ENCODE assay signal across 8 cellular contexts in the genomic region with DNA sequence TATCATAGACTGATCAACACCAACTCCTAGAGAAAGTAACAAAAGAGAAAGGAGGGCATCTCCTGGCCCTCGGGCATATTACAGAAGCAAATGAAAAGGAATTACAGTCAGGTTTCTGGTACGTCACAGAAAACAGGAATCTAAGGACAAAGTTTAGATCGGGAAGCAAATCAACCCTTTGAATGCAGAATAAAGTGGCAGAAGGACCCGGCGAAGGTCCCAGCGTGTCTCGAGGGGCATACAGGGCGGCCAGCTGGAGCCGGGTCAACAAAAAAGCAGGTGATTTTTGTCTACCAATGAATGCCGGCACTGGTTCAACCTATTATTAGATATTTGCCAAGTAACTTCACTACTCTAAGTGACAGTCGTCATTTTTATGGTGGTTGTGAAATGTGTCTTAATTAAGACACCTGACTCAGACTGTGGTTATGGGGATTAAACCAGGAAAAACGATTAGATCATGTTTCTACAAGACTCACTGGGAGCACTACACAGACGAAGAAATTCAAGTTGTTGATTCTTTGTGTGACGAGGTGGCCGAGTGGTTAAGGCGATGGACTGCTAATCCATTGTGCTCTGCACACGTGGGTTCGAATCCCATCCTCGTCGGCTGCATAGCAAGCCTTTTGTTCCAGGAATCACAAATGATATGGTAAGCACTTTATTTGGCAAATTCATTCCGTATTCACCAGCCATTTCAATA. TPM values are rescaled to one million over a fixed set of nuclear protein-coding genes. Genes with fewer than 3 reads are reported as not detected.
DNase-seq lines count a peak whose midpoint lies in the region; ATAC-seq, FAIRE-seq and TF ChIP-seq lines count a peak whose summit lies in the region.

No MANE protein-coding gene starts in this region.

- CTCF ChIA-PET in activated CD8-positive, alpha-beta memory T cell treated with anti-CD3 and anti-CD28 coated beads, Interleukin-2, amount 10 ng/mL, durations not matched to agents 7 days and 5 days (lab: Charles Lee), result no interaction called here

- H3K4me3 ChIP-seq in rectal smooth muscle tissue (ENCODE audit: low read length), result peak overlapping the region; percentile 51

- peaks cover 82% of the 10 kb centered on the region for H3K27me3 Mint-ChIP-seq in activated CD8-positive, alpha-beta memory T cell treated with anti-CD3 and anti-CD28 coated beads, Interleukin-2, amount 10 ng/mL, durations not matched to agents 7 days and 5 days

- FAIRE-seq in GM12891 (lab: Jason Lieb, UNC), result peak; percentile 91

- TF ChIP-seq POLR2A in GM12891 (IDR thresholded peaks at IDR 0.05; ENCODE audit: low read depth, low read length), result no peak

- H3K4me1 ChIP-seq in foreskin keratinocyte (no peaks in the 10 kb centered on the region), rectal smooth muscle tissue (ENCODE audit: control insufficient read depth, insufficient read depth, low read length) (no peaks in the 10 kb centered on the region)

- no peaks in the 10 kb centered on the region for H3K36me3 ChIP-seq in rectal smooth muscle tissue (ENCODE audit: control insufficient read depth, insufficient read depth, low read length)

- peaks cover 20% of the 10 kb centered on the region for H3K27me3 ChIP-seq in foreskin keratinocyte
- peaks cover 17% of the 10 kb centered on the region for H3K27me3 ChIP-seq in rectal smooth muscle tissue (ENCODE audit: control insufficient read depth, insufficient read depth, low read length)

- H3K27ac Mint-ChIP-seq in activated CD8-positive, alpha-beta memory T cell treated with anti-CD3 and anti-CD28 coated beads, Interleukin-2, amount 10 ng/mL, durations not matched to agents 7 days and 5 days, result no peak overlapping the region

- in situ Hi-C loops in ACHN (cut with HindIII; ENCODE audit: low pct_ligation_motif_present, low pct_unique_long_range_greater_than_20kb, low sequenced_read_pairs), result no loop called here

- peak; percentile 66 for TF ChIP-seq CTCF in foreskin keratinocyte (conservative IDR thresholded peaks at IDR 0.05)

- H3K4me3 Mint-ChIP-seq in activated CD8-positive, alpha-beta memory T cell treated with anti-CD3 and anti-CD28 coated beads, Interleukin-2, amount 10 ng/mL, durations not matched to agents 7 days and 5 days, result peak overlapping the region; percentile 73

- ATAC-seq in HG03108 (IDR thresholded peaks at IDR 0.05; ENCODE audit: unreplicated experiment) (peak; percentile 55), foreskin keratinocyte (peak; percentile 79), GM21423 (IDR thresholded peaks at IDR 0.05; ENCODE audit: unreplicated experiment) (no peak)
- peak; percentile 46 for ATAC-seq in activated CD8-positive, alpha-beta memory T cell treated with anti-CD3 and anti-CD28 coated beads, Interleukin-2, amount 10 ng/mL, durations not matched to agents 7 days and 5 days

- DNase-seq in ACHN (peak; percentile 85), GM12891 (ENCODE audit: insufficient read length, low spot score) (no peak), NCI-H446 treated with DMSO at 0.1 percent for 48 hours (lab: John Stamatoyannopoulos, UW) (peak; percentile 74), foreskin keratinocyte (peak; percentile 80 to 86)
- DNase-seq in activated CD8-positive, alpha-beta memory T cell treated with anti-CD3 and anti-CD28 coated beads, Interleukin-2, amount 10 ng/mL, durations not matched to agents 7 days and 5 days, result peak; percentile 75

- peak overlapping the region; percentile 11 for H3K27ac ChIP-seq in foreskin keratinocyte
- no peak overlapping the region for H3K27ac ChIP-seq in rectal smooth muscle tissue (ENCODE audit: low read depth, low read length)

- peaks cover 28% of the 10 kb centered on the region for H3K4me1 Mint-ChIP-seq in activated CD8-positive, alpha-beta memory T cell treated with anti-CD3 and anti-CD28 coated beads, Interleukin-2, amount 10 ng/mL, durations not matched to agents 7 days and 5 days

- H3K36me3 Mint-ChIP-seq in activated CD8-positive, alpha-beta memory T cell treated with anti-CD3 and anti-CD28 coated beads, Interleukin-2, amount 10 ng/mL, durations not matched to agents 7 days and 5 days, result peaks cover 4% of the 10 kb centered on the region

- no peak overlapping the region for H3K9ac ChIP-seq in rectal smooth muscle tissue (ENCODE audit: low read length)

- H3K9me3 Mint-ChIP-seq in activated CD8-positive, alpha-beta memory T cell treated with anti-CD3 and anti-CD28 coated beads, Interleukin-2, amount 10 ng/mL, durations not matched to agents 7 days and 5 days (ENCODE audit: low read depth), result no peaks in the 10 kb centered on the region

TF ChIP-seq in GM12891, 5 proteins besides CTCF, POLR2A, EP300 and RAD21:
- TF ChIP-seq PAX5 (IDR thresholded peaks at IDR 0.05; ENCODE audit: insufficient read depth, low read length, severe bottlenecking) (no peak), POU2F2 (IDR thresholded peaks at IDR 0.05; ENCODE audit: low read depth, low read length) (peak; percentile 46; the same call in 1 of the 2 replicates)

RNA-seq across cellular contexts. Expression of a gene that starts 12.4 kb away (rescaled TPM):
- 6.3 TPM for polyA plus RNA-seq in GM12891 (2012; ENCODE audit: low read depth, missing spikeins)
- 10 to 100 TPM in 1 of 2 experiments, 1 to 10 TPM in 1; 7.0 to 11.6 TPM for total RNA-seq in activated CD8-positive, alpha-beta memory T cell treated with anti-CD3 and anti-CD28 coated beads, Interleukin-2, amount 10 ng/mL, durations not matched to agents 7 days and 5 days
- 6.9 and 7.5 TPM in 2 replicates for total RNA-seq in foreskin keratinocyte
- 4.9 and 5.5 TPM in 2 replicates for polyA plus RNA-seq in foreskin keratinocyte

RNA-seq across cellular contexts. Expression of a gene that starts 39.4 kb away (rescaled TPM):
- polyA plus RNA-seq in GM12891 (2012; ENCODE audit: low read depth, missing spikeins), result 2.6 TPM
- total RNA-seq in activated CD8-positive, alpha-beta memory T cell treated with anti-CD3 and anti-CD28 coated beads, Interleukin-2, amount 10 ng/mL, durations not matched to agents 7 days and 5 days, result 1 to 10 TPM; 5.7 to 6.1 TPM
- total RNA-seq in foreskin keratinocyte, result 3.8 and 4.2 TPM in 2 replicates
- 2.2 and 2.4 TPM in 2 replicates for polyA plus RNA-seq in foreskin keratinocyte

RNA-seq across cellular contexts. Expression of a gene that starts 46.4 kb away (rescaled TPM):
- not detected for polyA plus RNA-seq in GM12891 (2012; ENCODE audit: low read depth, missing spikeins)
- total RNA-seq in activated CD8-positive, alpha-beta memory T cell treated with anti-CD3 and anti-CD28 coated beads, Interleukin-2, amount 10 ng/mL, durations not matched to agents 7 days and 5 days, result under 1 TPM in 1 of 2 experiments, not detected in 1; 0.26 TPM
- total RNA-seq in foreskin keratinocyte, result 1.3 and 1.7 TPM in 2 replicates
- polyA plus RNA-seq in foreskin keratinocyte, result 1.4 and 1.8 TPM in 2 replicates

RNA-seq across cellular contexts. Expression of a gene that starts 54.3 kb away (rescaled TPM):
- polyA plus RNA-seq in GM12891 (2012; ENCODE audit: low read depth, missing spikeins), result 5.4 TPM
- 10 to 100 TPM in 1 of 2 experiments, 1 to 10 TPM in 1; 7.8 to 11.7 TPM for total RNA-seq in activated CD8-positive, alpha-beta memory T cell treated with anti-CD3 and anti-CD28 coated beads, Interleukin-2, amount 10 ng/mL, durations not matched to agents 7 days and 5 days
- total RNA-seq in foreskin keratinocyte, result 7.4 and 10.1 TPM in 2 replicates
- 4.3 and 4.5 TPM in 2 replicates for polyA plus RNA-seq in foreskin keratinocyte
